Comparison of ENCODE assay signal across 7 cellular contexts in the genomic region with DNA sequence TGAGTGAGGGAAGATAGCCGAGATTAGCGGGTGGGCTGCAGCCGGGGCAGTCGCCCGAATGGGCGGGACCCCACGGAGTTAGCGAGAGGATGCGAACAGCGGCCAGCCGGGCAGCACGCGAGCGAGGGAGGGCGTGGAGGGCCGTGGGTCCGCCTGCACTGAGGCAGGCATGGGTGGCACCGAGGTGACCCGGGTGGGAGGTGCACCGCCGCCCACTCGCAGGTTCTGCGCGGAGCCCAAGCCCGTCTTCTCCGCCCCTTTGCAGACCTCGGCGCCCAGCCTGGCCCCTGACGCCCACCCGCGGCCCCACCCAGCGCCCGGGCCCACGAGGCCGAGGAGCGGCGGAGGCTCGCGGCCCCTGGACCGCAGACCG.
DNase-seq lines count a peak whose midpoint lies in the region; ATAC-seq and TF ChIP-seq lines count a peak whose summit lies in the region.
"Not testable (repeated sequence)": the region's sequence is repeated elsewhere in the genome, so short reads cannot be mapped to it uniquely, and the experiment has no call there.

No MANE protein-coding gene starts in this region.

- not testable (repeated sequence) for H3K27ac ChIP-seq in OCI-LY1 (ENCODE audit: low read depth, low read length, poor library complexity, severe bottlenecking); esophagus muscularis mucosa (replicated peaks in 1 of 4)

- TF ChIP-seq CTCF in OCI-LY1 (IDR thresholded peaks at IDR 0.05; ENCODE audit: low read length); esophagus muscularis mucosa (IDR thresholded peaks at IDR 0.05); natural killer cell (IDR thresholded peaks at IDR 0.05): not testable (repeated sequence)

- not testable (repeated sequence) for H3K27me3 Mint-ChIP-seq in activated CD8-positive, alpha-beta memory T cell treated with anti-CD3 and anti-CD28 coated beads, Interleukin-2, amount 10 ng/mL, durations not matched to agents 7 days and 5 days; natural killer cell (ENCODE audit: low read depth in 2 of 2)

- not testable (repeated sequence) for H3K4me1 ChIP-seq in OCI-LY1 (ENCODE audit: insufficient read depth, low read length, severe bottlenecking); esophagus muscularis mucosa

- not testable (repeated sequence) for H3K9me3 ChIP-seq in OCI-LY1 (ENCODE audit: low read length); esophagus muscularis mucosa

- TF ChIP-seq POLR2A in esophagus muscularis mucosa (IDR thresholded peaks at IDR 0.05; ENCODE audit: low read depth): not testable (repeated sequence)

- ATAC-seq in GM18511 (IDR thresholded peaks at IDR 0.05; ENCODE audit: unreplicated experiment) (peak; percentile 27), GM21381 (IDR thresholded peaks at IDR 0.05; ENCODE audit: unreplicated experiment) (peak; percentile 30), HG02870 (IDR thresholded peaks at IDR 0.05; ENCODE audit: unreplicated experiment) (peak; percentile 24), natural killer cell (peak in 2 of 3 donors; percentile 21 to 40)
- peak; percentile 49 for ATAC-seq in activated CD8-positive, alpha-beta memory T cell treated with anti-CD3 and anti-CD28 coated beads, Interleukin-2, amount 10 ng/mL, durations not matched to agents 7 days and 5 days

- H3K4me1 Mint-ChIP-seq in activated CD8-positive, alpha-beta memory T cell treated with anti-CD3 and anti-CD28 coated beads, Interleukin-2, amount 10 ng/mL, durations not matched to agents 7 days and 5 days; natural killer cell: not testable (repeated sequence)

- not testable (repeated sequence) for H3K9me2 ChIP-seq in OCI-LY1 (ENCODE audit: low read depth, low read length)

- not testable (repeated sequence) for TF ChIP-seq EP300 in esophagus muscularis mucosa (IDR thresholded peaks at IDR 0.05)

- H3K27me3 ChIP-seq in OCI-LY1 (ENCODE audit: insufficient read depth, low read length); esophagus muscularis mucosa: not testable (repeated sequence)

- peak overlapping the region; percentile 62; the same call in 1 of the 2 replicates for H3K9ac ChIP-seq in OCI-LY1 (ENCODE audit: low read length)

- not testable (repeated sequence) for H3K9me3 Mint-ChIP-seq in activated CD8-positive, alpha-beta memory T cell treated with anti-CD3 and anti-CD28 coated beads, Interleukin-2, amount 10 ng/mL, durations not matched to agents 7 days and 5 days (ENCODE audit: low read depth); natural killer cell

- H3K79me2 ChIP-seq in OCI-LY1 (ENCODE audit: insufficient read depth, low read length): not testable (repeated sequence)

- DNase-seq in activated CD8-positive, alpha-beta memory T cell treated with anti-CD3 and anti-CD28 coated beads, Interleukin-2, amount 10 ng/mL, durations not matched to agents 7 days and 5 days; esophagus muscularis mucosa (ENCODE audit: extremely low spot score); natural killer cell: not testable (repeated sequence)

- not testable (repeated sequence) for H3K36me3 ChIP-seq in OCI-LY1 (ENCODE audit: insufficient read depth, low read length); esophagus muscularis mucosa

- no CpG with 5 or more reads among the region's 41 CpGs for WGBS in esophagus muscularis mucosa

- H4K20me1 ChIP-seq in OCI-LY1 (ENCODE audit: insufficient read depth, low read length): not testable (repeated sequence)

- peak overlapping the region; percentile 54 for H3K4me3 ChIP-seq in OCI-LY1 (ENCODE audit: low read depth, low read length, poor library complexity, severe bottlenecking)
- H3K4me3 ChIP-seq in esophagus muscularis mucosa: peak overlapping the region; percentile 42 to 59 (median 47)

- not testable (repeated sequence) for H3K4me2 ChIP-seq in OCI-LY1 (ENCODE audit: low read length)

- H3K36me3 Mint-ChIP-seq in activated CD8-positive, alpha-beta memory T cell treated with anti-CD3 and anti-CD28 coated beads, Interleukin-2, amount 10 ng/mL, durations not matched to agents 7 days and 5 days; natural killer cell: not testable (repeated sequence)

- H3K4me3 Mint-ChIP-seq in activated CD8-positive, alpha-beta memory T cell treated with anti-CD3 and anti-CD28 coated beads, Interleukin-2, amount 10 ng/mL, durations not matched to agents 7 days and 5 days; natural killer cell: not testable (repeated sequence)

- CTCF ChIA-PET in activated CD8-positive, alpha-beta memory T cell treated with anti-CD3 and anti-CD28 coated beads, Interleukin-2, amount 10 ng/mL, durations not matched to agents 7 days and 5 days (lab: Charles Lee): not testable (repeated sequence)

- intact Hi-C loops in esophagus muscularis mucosa (cut with DNase I); natural killer cell (cut with micrococcal nuclease): not testable (repeated sequence)

- H3K27ac Mint-ChIP-seq in activated CD8-positive, alpha-beta memory T cell treated with anti-CD3 and anti-CD28 coated beads, Interleukin-2, amount 10 ng/mL, durations not matched to agents 7 days and 5 days; natural killer cell: not testable (repeated sequence)

- not testable (repeated sequence) for H2AFZ ChIP-seq in OCI-LY1 (ENCODE audit: low read length)

- H3F3A ChIP-seq in OCI-LY1 (ENCODE audit: insufficient read depth, low read length): not testable (repeated sequence)
